Comparison of ENCODE assay signal across 8 cellular contexts in the genomic region with DNA sequence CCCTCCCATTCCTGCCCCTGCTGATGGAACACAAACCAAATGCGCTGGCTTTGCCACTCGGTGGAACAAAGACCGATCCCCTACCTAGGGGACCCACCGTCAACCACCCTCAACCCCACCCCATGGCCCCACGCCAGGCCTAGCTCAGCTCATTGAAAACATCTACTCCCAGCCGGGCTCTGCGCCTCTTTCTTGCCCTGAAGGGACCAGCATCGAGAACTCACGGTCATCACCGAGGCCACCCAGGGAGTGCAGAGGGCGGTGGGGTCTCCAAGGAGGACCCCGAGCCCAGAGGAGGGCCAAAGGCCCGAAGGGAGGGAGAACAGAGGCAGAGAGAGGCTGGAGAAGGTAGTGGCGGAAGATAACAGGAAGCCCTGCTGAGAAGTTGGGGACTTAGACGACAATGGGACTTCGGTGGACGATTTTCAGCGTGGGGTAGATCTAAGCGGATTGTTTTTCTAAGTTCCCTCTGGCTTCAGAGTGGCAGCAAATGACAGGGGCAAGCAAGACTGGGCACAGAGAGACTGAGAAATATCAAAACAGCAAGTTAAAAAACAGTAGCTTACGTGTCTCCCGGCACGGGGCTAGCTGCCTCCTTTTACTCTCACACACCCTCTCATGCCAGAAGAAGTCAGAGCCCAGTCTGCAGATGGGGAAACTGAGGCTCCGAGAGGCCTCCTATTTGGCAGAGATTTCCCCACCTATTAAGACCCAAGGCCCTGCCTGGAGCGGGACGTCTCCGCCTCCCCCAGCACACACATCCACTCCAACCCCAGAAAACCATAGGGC. TPM values are rescaled to one million over a fixed set of nuclear protein-coding genes. Genes with fewer than 3 reads are reported as not detected.
DNase-seq lines count a peak whose midpoint lies in the region; ATAC-seq and TF ChIP-seq lines count a peak whose summit lies in the region.

No MANE protein-coding gene starts in this region.

- peak overlapping the region; percentile 94 for H3K27ac Mint-ChIP-seq in activated T-helper 17 cell treated with anti-CD3 and anti-CD28 coated beads, Interleukin-2, amount 50 U/mL, for 72 hours
- H3K27ac Mint-ChIP-seq in progenitor cell of endocrine pancreas = peak overlapping the region; percentile 93

- TF ChIP-seq CTCF in progenitor cell of endocrine pancreas (IDR thresholded peaks at IDR 0.05; ENCODE audit: unreplicated experiment) = no peak

- peak overlapping the region; percentile 97 for H3K4me3 ChIP-seq in Jurkat, Clone E6-1 (ENCODE audit: low read length)

- H3K4me1 Mint-ChIP-seq in activated T-helper 17 cell treated with anti-CD3 and anti-CD28 coated beads, Interleukin-2, amount 50 U/mL, for 72 hours = peaks cover 30% of the 10 kb centered on the region
- peaks cover 47% of the 10 kb centered on the region for H3K4me1 Mint-ChIP-seq in progenitor cell of endocrine pancreas (ENCODE audit: low read depth)

- intact Hi-C loops in head of caudate nucleus (cut with DNase I) = loop anchor here (5.0 to 10.0 kb wide), 3 partner anchors 70 to 225 kb away; a partner anchor contains a TSS

- DNase-seq in COR-L47 (lab: John Stamatoyannopoulos, UW) (peak; percentile 30), head of caudate nucleus (peak in 30 of 42 donors; percentile 35 to 81 (median 59)), progenitor cell of endocrine pancreas (ENCODE audit: low spot score, unreplicated experiment) (no peak), HCEC 1CT (no peak)
- DNase-seq in Jurkat, Clone E6-1 (ENCODE audit: low read depth, low spot score) = no peak

- no peaks in the 10 kb centered on the region for H3K9me3 Mint-ChIP-seq in activated T-helper 17 cell treated with anti-CD3 and anti-CD28 coated beads, Interleukin-2, amount 50 U/mL, for 72 hours
- H3K9me3 Mint-ChIP-seq in progenitor cell of endocrine pancreas (ENCODE audit: low read depth) = no peaks in the 10 kb centered on the region

- no peaks in the 10 kb centered on the region for H3K27me3 Mint-ChIP-seq in activated T-helper 17 cell treated with anti-CD3 and anti-CD28 coated beads, Interleukin-2, amount 50 U/mL, for 72 hours
- no peaks in the 10 kb centered on the region for H3K27me3 Mint-ChIP-seq in progenitor cell of endocrine pancreas

- peak overlapping the region; percentile 95 for H3K4me3 Mint-ChIP-seq in activated T-helper 17 cell treated with anti-CD3 and anti-CD28 coated beads, Interleukin-2, amount 50 U/mL, for 72 hours
- H3K4me3 Mint-ChIP-seq in progenitor cell of endocrine pancreas (ENCODE audit: low read depth) = peak overlapping the region; percentile 94

- H3K36me3 Mint-ChIP-seq in activated T-helper 17 cell treated with anti-CD3 and anti-CD28 coated beads, Interleukin-2, amount 50 U/mL, for 72 hours (ENCODE audit: low read depth) = peaks cover 26% of the 10 kb centered on the region
- H3K36me3 Mint-ChIP-seq in progenitor cell of endocrine pancreas (ENCODE audit: insufficient read depth) = no peaks in the 10 kb centered on the region

- ATAC-seq in activated T-helper 17 cell treated with anti-CD3 and anti-CD28 coated beads, Interleukin-2, amount 50 U/mL, for 72 hours (replicated peaks) = no peak
- ATAC-seq in GM21576 (IDR thresholded peaks at IDR 0.05; ENCODE audit: unreplicated experiment) (no peak), GM21447 (IDR thresholded peaks at IDR 0.05; ENCODE audit: unreplicated experiment) (no peak)

RNA-seq across cellular contexts. Expression of a gene that starts 1.1 kb away (rescaled TPM):
- polyA plus RNA-seq in Jurkat, Clone E6-1 (2012; ENCODE audit: insufficient read depth, insufficient read length) = 320 TPM
- 100 to 1,000 TPM in 1 of 2 donors, 10 to 100 TPM in 1; 98.6 to 115 TPM for total RNA-seq in activated T-helper 17 cell treated with anti-CD3 and anti-CD28 coated beads, Interleukin-2, amount 50 U/mL, for 72 hours
- total RNA-seq in progenitor cell of endocrine pancreas = 117 and 122 TPM in 2 replicates

RNA-seq across cellular contexts. Expression of a gene that starts 14.5 kb away (rescaled TPM):
- not detected for polyA plus RNA-seq in Jurkat, Clone E6-1 (2012; ENCODE audit: insufficient read depth, insufficient read length)
- not detected for total RNA-seq in activated T-helper 17 cell treated with anti-CD3 and anti-CD28 coated beads, Interleukin-2, amount 50 U/mL, for 72 hours
- total RNA-seq in progenitor cell of endocrine pancreas = not detected in 2 replicates

Comparison
In these comparisons a context has a peak if more than half of its experiments do, and no peak if none do; other contexts are left out.
1. DNase-seq: peak in COR-L47 (single experiment) and head of caudate nucleus (30 of 42); none in Jurkat, Clone E6-1 (single experiment), progenitor cell of endocrine pancreas (single experiment) and HCEC 1CT (single experiment).